In genomic region chr15:88624156-88624970, GRCh38 we compare ENCODE assay signal across 8 cellular contexts. TPM values are rescaled to one million over a fixed set of nuclear protein-coding genes. Genes with fewer than 3 reads are reported as not detected.
A peak's percentile ranks its signal among the peaks of the same experiment; 100 is the strongest.
DNase-seq lines count a peak whose midpoint lies in the region; ATAC-seq, FAIRE-seq and TF ChIP-seq lines count a peak whose summit lies in the region.

No MANE protein-coding gene starts in this region.

- no peak overlapping the region for H3K27ac ChIP-seq in muscle layer of colon (ENCODE audit: low read depth, low read length)

- no peak; the same call in 1 of the 2 replicates for TF ChIP-seq POLR2A in GM12892 (IDR thresholded peaks at IDR 0.05; ENCODE audit: low read depth, low read length)

- ATAC-seq in HG02642 (IDR thresholded peaks at IDR 0.05; ENCODE audit: poor library complexity, unreplicated experiment) = peak; percentile 24
- ATAC-seq in HG02973 (IDR thresholded peaks at IDR 0.05; ENCODE audit: unreplicated experiment) = no peak
- ATAC-seq in GM18519 (IDR thresholded peaks at IDR 0.05; ENCODE audit: low FRiP score, unreplicated experiment) = no peak

- H3K27me3 ChIP-seq in muscle layer of colon (ENCODE audit: control insufficient read depth in 1 of 2, insufficient read depth in 2 of 2, low read length in 2 of 2) = no peaks in the 10 kb centered on the region

- peak overlapping the region in 1 of 2 donors; percentile 27 for H3K4me3 ChIP-seq in muscle layer of colon (ENCODE audit: low read depth in 1 of 2, low read length in 2 of 2)

- DNase-seq in GM12892 (ENCODE audit: insufficient read length) = no peak
- DNase-seq in T follicular helper cell (ENCODE audit: low read depth) = peak; percentile 54
- peak; percentile 33 for DNase-seq in effector CD8-positive, alpha-beta T cell (lab: John Stamatoyannopoulos, UW)
- no peak for DNase-seq in SKM-1 treated with dmso at 0.1 percent for 144 hours (lab: John Stamatoyannopoulos, UW; ENCODE audit: unreplicated experiment)

- H3K36me3 ChIP-seq in muscle layer of colon (ENCODE audit: insufficient read depth, low read length) = peaks cover 20% of the 10 kb centered on the region

- peak overlapping the region; percentile 25 for H3K9ac ChIP-seq in muscle layer of colon (ENCODE audit: low read length)

- no peaks in the 10 kb centered on the region for H3K9me3 ChIP-seq in muscle layer of colon (ENCODE audit: low read length)

- H3K4me1 ChIP-seq in muscle layer of colon (ENCODE audit: insufficient read depth, low read length) = peaks cover 27% of the 10 kb centered on the region

- FAIRE-seq in GM12892 (lab: Jason Lieb, UNC) = peak; percentile 70

RNA-seq across cellular contexts. Expression of gene AEN, which starts 3.2 kb away (rescaled TPM):
- polyA plus RNA-seq in GM12892 (2012; ENCODE audit: missing spikeins) = 22.9 TPM

RNA-seq across cellular contexts. Expression of gene ISG20, which starts 14.5 kb away (rescaled TPM):
- 62.9 TPM for polyA plus RNA-seq in GM12892 (2012; ENCODE audit: missing spikeins)

Comparison
In these comparisons a context has a peak if more than half of its experiments do, and no peak if none do; other contexts are left out.
1. DNase-seq: peak in T follicular helper cell (single experiment) and effector CD8-positive, alpha-beta T cell (single experiment); none in GM12892 (single experiment) and SKM-1 treated with dmso at 0.1 percent for 144 hours (single experiment).